22 cellular contexts compared by ENCODE assay signal in genomic region chr1:187921426-187921825, GRCh38.
"Had no signal": no experiment of that assay in that cellular context is flagged by ENCODE, and none has a peak within 500 bp of the region (broad histone marks: within the 10 kb centered on the region; RNA-seq: fewer than 3 reads in every experiment).

No MANE protein-coding gene starts in this region.

- H3K4me3 Mint-ChIP-seq: endodermal cell; memory B cell; natural killer cell treated with Interleukin-12 subunit alpha and Interleukin-12 subunit beta and Interleukin-15 and Interleukin-18, amount 100 ng/mL, for 72 hours; neural progenitor cell; type B pancreatic cell had no signal

- H3K27me3 ChIP-seq: neural progenitor cell, ovary, uterus had no signal

- H3K27ac Mint-ChIP-seq: endodermal cell; memory B cell; natural killer cell treated with Interleukin-12 subunit alpha and Interleukin-12 subunit beta and Interleukin-15 and Interleukin-18, amount 100 ng/mL, for 72 hours; neural progenitor cell; type B pancreatic cell had no signal

- H3K4me1 Mint-ChIP-seq: endodermal cell, memory B cell, neural progenitor cell had no signal

- H3K9me3 Mint-ChIP-seq: endodermal cell, neural progenitor cell, type B pancreatic cell had no signal

- H3K9ac ChIP-seq: neural progenitor cell had no signal

- H3K27ac ChIP-seq: coronary artery, left ventricle myocardium inferior, lower lobe of right lung, neural progenitor cell, ovary, uterus had no signal

- H3K9me3 ChIP-seq: left ventricle myocardium inferior, lower lobe of right lung, ovary, uterus had no signal

- H2AFZ ChIP-seq: neural progenitor cell had no signal

- ATAC-seq: lower lobe of right lung; natural killer cell treated with Interleukin-12 subunit alpha and Interleukin-12 subunit beta and Interleukin-15 and Interleukin-18, amount 100 ng/mL, for 72 hours; right cardiac atrium had no signal

- H3K36me3 Mint-ChIP-seq: memory B cell; natural killer cell treated with Interleukin-12 subunit alpha and Interleukin-12 subunit beta and Interleukin-15 and Interleukin-18, amount 100 ng/mL, for 72 hours; neural progenitor cell; type B pancreatic cell had no signal

- H3K4me2 ChIP-seq: neural progenitor cell had no signal

- H3K4me1 ChIP-seq: left ventricle myocardium inferior, lower lobe of right lung, neural progenitor cell, uterus had no signal

- FAIRE-seq: endothelial cell of umbilical vein, keratinocyte, small intestine had no signal

- DNase-seq: effector CD4-positive, alpha-beta T cell; endodermal cell; foreskin melanocyte; head of caudate nucleus; hypothalamus; left ventricle myocardium inferior; lower lobe of right lung; midbrain; nucleus accumbens; ovary; right cardiac atrium; small intestine; stimulated activated CD4-positive, alpha-beta T cell treated with anti-CD3 and anti-CD28 coated beads, Interleukin-12 subunit alpha, Interleukin-12 subunit beta, amount 100 ng/mL, for 4 hours; stimulated activated naive CD4-positive, alpha-beta T cell treated with Interleukin-2 at 50 U/mL for 16 hours; uterus had no signal

- H3K36me3 ChIP-seq: left ventricle myocardium inferior, lower lobe of right lung, neural progenitor cell, ovary, uterus had no signal

- H3K4me3 ChIP-seq: coronary artery, left ventricle myocardium inferior, lower lobe of right lung, neural progenitor cell, ovary, uterus had no signal
